In genomic region chr6:18186033-18186432, GRCh38 we compare ENCODE assay signal across 12 cellular contexts. TPM values are rescaled to one million over a fixed set of nuclear protein-coding genes. Genes with fewer than 3 reads are reported as not detected.
A peak's percentile ranks its signal among the peaks of the same experiment; 100 is the strongest.
DNase-seq lines count a peak whose midpoint lies in the region; ATAC-seq and TF ChIP-seq lines count a peak whose summit lies in the region.
"Had no signal": no experiment of that assay in that cellular context is flagged by ENCODE, and none has a peak within 500 bp of the region (broad histone marks: within the 10 kb centered on the region; RNA-seq: fewer than 3 reads in every experiment).

No MANE protein-coding gene starts in this region.

- TF ChIP-seq CTCF in CD14-positive monocyte (IDR thresholded peaks at IDR 0.05) (no peak), coronary artery (IDR thresholded peaks at IDR 0.05) (no peak), sigmoid colon (IDR thresholded peaks at IDR 0.05) (no peak)

- H3K27ac ChIP-seq in mesenchymal stem cell (ENCODE audit: low read length, poor library complexity, severe bottlenecking) (no peak overlapping the region), coronary artery (no peak overlapping the region), sigmoid colon (no peak overlapping the region)
- H3K27ac ChIP-seq: prostate gland had no signal

- H3K4ac ChIP-seq in mesenchymal stem cell (ENCODE audit: low read depth in 1 of 2, low read length in 2 of 2): no peak overlapping the region

- H4K91ac ChIP-seq in mesenchymal stem cell (ENCODE audit: low read length): no peak overlapping the region

- H3K4me1 ChIP-seq in mesenchymal stem cell (ENCODE audit: control insufficient read depth, insufficient read depth, low read depth, low read length) (peaks cover 6% of the 10 kb centered on the region), sigmoid colon (no peaks in the 10 kb centered on the region)
- H3K4me1 ChIP-seq: prostate gland had no signal

- no peaks in the 10 kb centered on the region for H3K9me3 ChIP-seq in mesenchymal stem cell (ENCODE audit: control insufficient read depth, low read length)
- H3K9me3 ChIP-seq in sigmoid colon: no peaks in the 10 kb centered on the region
- H3K9me3 ChIP-seq: prostate gland had no signal

- TF ChIP-seq POLR2A in sigmoid colon (IDR thresholded peaks at IDR 0.05): no peak

- H3K27me3 ChIP-seq in mesenchymal stem cell (ENCODE audit: control insufficient read depth in 1 of 2, insufficient read depth in 1 of 2, low read length in 2 of 2) (no peaks in the 10 kb centered on the region), sigmoid colon (no peaks in the 10 kb centered on the region)

- H3K9ac ChIP-seq in mesenchymal stem cell (ENCODE audit: low read length): no peak overlapping the region

- 54% methylated on average over 2 of the region's 2 CpGs for WGBS in mesenchymal stem cell
- WGBS in sigmoid colon, 2 donors: 45 to 50% methylated on average over 2 of the region's 2 CpGs

- peak overlapping the region in 1 of 2 donors; percentile 60 for H3K4me3 Mint-ChIP-seq in CD14-positive monocyte
- no peak overlapping the region for H3K4me3 Mint-ChIP-seq in dendritic cell treated with granulocyte-macrophage colony-stimulating factor and Interleukin-4, amounts not matched to agents 40 ng/mL and 50 ng/mL, for 4 days
- H3K4me3 Mint-ChIP-seq: stimulated activated naive CD8-positive, alpha-beta T cell treated with anti-CD3 and anti-CD28 coated beads, Interleukin-15, amount 100 ng/mL, for 72 hours had no signal

- peaks cover 0 to 3% (median 0%) of the 10 kb centered on the region in 7 donors for H3K9me3 Mint-ChIP-seq in CD14-positive monocyte
- H3K9me3 Mint-ChIP-seq in dendritic cell treated with granulocyte-macrophage colony-stimulating factor and Interleukin-4, amounts not matched to agents 40 ng/mL and 50 ng/mL, for 4 days: no peaks in the 10 kb centered on the region
- H3K9me3 Mint-ChIP-seq: stimulated activated naive CD8-positive, alpha-beta T cell treated with anti-CD3 and anti-CD28 coated beads, Interleukin-15, amount 100 ng/mL, for 72 hours had no signal

- peak overlapping the region; percentile 84 to 96 (median 95) for H3K27ac Mint-ChIP-seq in CD14-positive monocyte
- H3K27ac Mint-ChIP-seq in dendritic cell treated with granulocyte-macrophage colony-stimulating factor and Interleukin-4, amounts not matched to agents 40 ng/mL and 50 ng/mL, for 4 days: peak overlapping the region; percentile 78
- H3K27ac Mint-ChIP-seq: stimulated activated naive CD8-positive, alpha-beta T cell treated with anti-CD3 and anti-CD28 coated beads, Interleukin-15, amount 100 ng/mL, for 72 hours had no signal

- no peak overlapping the region for H2BK5ac ChIP-seq in mesenchymal stem cell (ENCODE audit: low read depth, low read length, poor library complexity, severe bottlenecking)

- H2AFZ ChIP-seq in mesenchymal stem cell (ENCODE audit: low read depth, low read length): peak overlapping the region; percentile 57

- peaks cover 37% of the 10 kb centered on the region for H3K4me1 Mint-ChIP-seq in CD14-positive monocyte
- peaks cover 29% of the 10 kb centered on the region for H3K4me1 Mint-ChIP-seq in dendritic cell treated with granulocyte-macrophage colony-stimulating factor and Interleukin-4, amounts not matched to agents 40 ng/mL and 50 ng/mL, for 4 days (ENCODE audit: low read depth)

- no peaks in the 10 kb centered on the region for H3K27me3 Mint-ChIP-seq in CD14-positive monocyte (ENCODE audit: low read depth in 3 of 3)
- H3K27me3 Mint-ChIP-seq in dendritic cell treated with granulocyte-macrophage colony-stimulating factor and Interleukin-4, amounts not matched to agents 40 ng/mL and 50 ng/mL, for 4 days: no peaks in the 10 kb centered on the region
- H3K27me3 Mint-ChIP-seq: stimulated activated naive CD8-positive, alpha-beta T cell treated with anti-CD3 and anti-CD28 coated beads, Interleukin-15, amount 100 ng/mL, for 72 hours had no signal

- H3K79me1 ChIP-seq in mesenchymal stem cell (replicated peaks; ENCODE audit: low read length, poor library complexity, severe bottlenecking): no peaks in the 10 kb centered on the region

- no peak overlapping the region for H2BK12ac ChIP-seq in mesenchymal stem cell (ENCODE audit: low read length in 2 of 2)

- DNase-seq in CD14-positive monocyte (ENCODE audit: low spot score): no peak
- DNase-seq in mesenchymal stem cell: peak; percentile 9
- no peak for DNase-seq in activated effector memory CD4-positive, alpha-beta T cell treated with anti-CD3 and anti-CD28 coated beads, Interleukin-2, amount 50 U/mL, for 16 hours
- no peak for DNase-seq in NCI-H2081 (lab: John Stamatoyannopoulos, UW)
- DNase-seq in coronary artery (ENCODE audit: low spot score): no peak
- DNase-seq in sigmoid colon: no peak
- DNase-seq: activated T-cell treated with anti-CD3 and anti-CD28 coated beads for 4 hours; effector memory CD4-positive, alpha-beta T cell; stimulated activated naive CD8-positive, alpha-beta T cell treated with anti-CD3 and anti-CD28 coated beads, Interleukin-15, amount 100 ng/mL, for 72 hours had no signal

- H3K23ac ChIP-seq in mesenchymal stem cell (ENCODE audit: low read length in 2 of 2): no peak overlapping the region

- H3K18ac ChIP-seq in mesenchymal stem cell (ENCODE audit: low read depth in 1 of 2, low read length in 2 of 2): no peak overlapping the region

- no peak overlapping the region for H2BK15ac ChIP-seq in mesenchymal stem cell (ENCODE audit: low read depth, poor library complexity, severe bottlenecking)

- H3K36me3 ChIP-seq in mesenchymal stem cell (ENCODE audit: control insufficient read depth in 1 of 2, insufficient read depth in 2 of 2, low read depth in 1 of 2, low read length in 2 of 2): peaks cover 4 to 14% of the 10 kb centered on the region in 2 experiments
- peaks cover 0 to 14% (median 0%) of the 10 kb centered on the region in 4 donors for H3K36me3 ChIP-seq in sigmoid colon
- H3K36me3 ChIP-seq: prostate gland had no signal

- intact Hi-C loops in CD14-positive monocyte (cut with micrococcal nuclease): loop anchor here in 1 of 2 donors (5.0 to 10.0 kb wide), 2 partner anchors 34 to 149 kb away; no protein-coding TSS in a partner anchor
- intact Hi-C loops in dendritic cell treated with granulocyte-macrophage colony-stimulating factor and Interleukin-4, amounts not matched to agents 40 ng/mL and 50 ng/mL, for 4 days (cut with micrococcal nuclease): no loop called here
- intact Hi-C loops in sigmoid colon (cut with DNase I): no loop called here

- peaks cover 71 to 86% of the 10 kb centered on the region in 2 donors for H3K36me3 Mint-ChIP-seq in CD14-positive monocyte
- peaks cover 70% of the 10 kb centered on the region for H3K36me3 Mint-ChIP-seq in dendritic cell treated with granulocyte-macrophage colony-stimulating factor and Interleukin-4, amounts not matched to agents 40 ng/mL and 50 ng/mL, for 4 days (ENCODE audit: low read depth)

- ATAC-seq in HG02870 (IDR thresholded peaks at IDR 0.05; ENCODE audit: unreplicated experiment): peak; percentile 45
- ATAC-seq: stimulated activated naive CD8-positive, alpha-beta T cell treated with anti-CD3 and anti-CD28 coated beads, Interleukin-15, amount 100 ng/mL, for 72 hours had no signal

- TF ChIP-seq EP300 in sigmoid colon (IDR thresholded peaks at IDR 0.05): no peak

- no peak overlapping the region for H4K8ac ChIP-seq in mesenchymal stem cell (ENCODE audit: low read length)

- H3K4me3 ChIP-seq in mesenchymal stem cell (ENCODE audit: insufficient read depth in 1 of 2, low read depth in 1 of 2, low read length in 2 of 2): no peak overlapping the region
- H3K4me3 ChIP-seq in coronary artery: no peak overlapping the region
- H3K4me3 ChIP-seq in sigmoid colon: no peak overlapping the region
- H3K4me3 ChIP-seq: prostate gland had no signal

- no peak overlapping the region for H3K14ac ChIP-seq in mesenchymal stem cell (ENCODE audit: low read length in 2 of 2)

- H2AK5ac ChIP-seq in mesenchymal stem cell (ENCODE audit: low read length, severe bottlenecking): no peak overlapping the region

- no peak overlapping the region for H3K4me2 ChIP-seq in mesenchymal stem cell (ENCODE audit: low read length, poor library complexity, severe bottlenecking)

- H2BK120ac ChIP-seq in mesenchymal stem cell (ENCODE audit: low read depth, low read length): no peak overlapping the region

RNA-seq across cellular contexts. Expression of gene KDM1B, which starts 30.8 kb away (rescaled TPM):
- polyA plus RNA-seq in CD14-positive monocyte: 10 to 100 TPM in 1 of 2 donors, 1 to 10 TPM in 1; 4.4 to 24.1 TPM
- polyA plus RNA-seq in mesenchymal stem cell (2013, experiment 1 of 2): 8.9 TPM
- 9.3 TPM for polyA plus RNA-seq in mesenchymal stem cell (2013, experiment 2 of 2)
- 10 to 100 TPM; 10.2 to 14.3 (median 12.2) TPM for total RNA-seq in sigmoid colon
- polyA plus RNA-seq in sigmoid colon: 10 to 100 TPM; 11.4 to 32.8 (median 18.8) TPM

RNA-seq across cellular contexts. Expression of gene TPMT, which starts 31.2 kb away (rescaled TPM):
- polyA plus RNA-seq in CD14-positive monocyte (10 to 100 TPM; 27.5 to 33.1 TPM), sigmoid colon (100 to 1,000 TPM in 1 of 3 donors, 10 to 100 TPM in 2; 45.7 to 131 (median 64.3) TPM)
- polyA plus RNA-seq in mesenchymal stem cell (2013, experiment 1 of 2): 10.9 TPM
- polyA plus RNA-seq in mesenchymal stem cell (2013, experiment 2 of 2): 11.1 TPM
- total RNA-seq in sigmoid colon: 10 to 100 TPM in 2 of 4 donors, 1 to 10 TPM in 2; 6.6 to 11.1 (median 9.3) TPM
